Comparison of ENCODE assay signal across 18 cellular contexts in genomic region chr12:120500577-120500976, GRCh38. TPM values are rescaled to one million over a fixed set of nuclear protein-coding genes. Genes with fewer than 3 reads are reported as not detected.
DNase-seq lines count a peak whose midpoint lies in the region; ATAC-seq and TF ChIP-seq lines count a peak whose summit lies in the region.
"Had no signal": no experiment of that assay in that cellular context is flagged by ENCODE, and none has a peak within 500 bp of the region (broad histone marks: within the 10 kb centered on the region; RNA-seq: fewer than 3 reads in every experiment).

No MANE protein-coding gene starts in this region.

- no peaks in the 10 kb centered on the region for H3K27me3 Mint-ChIP-seq in activated CD8-positive, alpha-beta memory T cell treated with anti-CD3 and anti-CD28 coated beads, Interleukin-2, amount 10 ng/mL, durations not matched to agents 7 days and 5 days
- no peaks in the 10 kb centered on the region for H3K27me3 Mint-ChIP-seq in stimulated activated memory B cell treated with anti-CD40 and anti-IgM and Interleukin-4, amounts not matched to agents 10 μg/mL and 1 μg/mL and 100 μg/mL, for 72 hours

- CTCF ChIA-PET in activated CD8-positive, alpha-beta memory T cell treated with anti-CD3 and anti-CD28 coated beads, Interleukin-2, amount 10 ng/mL, durations not matched to agents 7 days and 5 days (lab: Charles Lee): interaction anchor here (0.9 to 1.8 kb wide), 3 partner anchors 9 to 30 kb away, joined by 3 to 6 read pairs (median 5); no protein-coding TSS in a partner anchor
- CTCF ChIA-PET in A673 (lab: Charles Lee): no interaction called here

- H3K4me3 ChIP-seq in fibroblast of villous mesenchyme (ENCODE audit: low read depth, low read length) (no peak overlapping the region), A673 (ENCODE audit: low read depth, low read length, poor library complexity, severe bottlenecking) (no peak overlapping the region)
- H3K4me3 ChIP-seq: A549, breast epithelium, sigmoid colon, upper lobe of right lung had no signal

- peaks cover 43% of the 10 kb centered on the region for H3K36me3 ChIP-seq in A673 (ENCODE audit: insufficient read depth, low read length, poor library complexity, severe bottlenecking)
- H3K36me3 ChIP-seq: breast epithelium had no signal

- DNase-seq in activated CD8-positive, alpha-beta memory T cell treated with anti-CD3 and anti-CD28 coated beads, Interleukin-2, amount 10 ng/mL, durations not matched to agents 7 days and 5 days: no peak
- no peak for DNase-seq in activated CD8-positive, alpha-beta memory T cell treated with anti-CD3 and anti-CD28 coated beads for 24 hours
- peak; percentile 13 for DNase-seq in astrocyte of the hippocampus (ENCODE audit: low read depth, low spot score)
- DNase-seq in fibroblast of villous mesenchyme (ENCODE audit: low read depth): peak; percentile 4
- DNase-seq in glomerular visceral epithelial cell (ENCODE audit: extremely low spot score): no peak
- DNase-seq in erythroblast (lab: John Stamatoyannopoulos, UW): no peak
- DNase-seq in A673 (ENCODE audit: low spot score): no peak
- DNase-seq: activated naive CD4-positive, alpha-beta T cell treated with Interleukin-2 at 50 U/mL for 16 hours; endodermal cell; islet precursor cell; NCI-H1092; sigmoid colon; stimulated activated CD4-positive, alpha-beta T cell treated with anti-CD3 and anti-CD28 coated beads, Interleukin-4, amount 100 ng/mL, for 1 hour; upper lobe of right lung had no signal

- POLR2A ChIA-PET in A673 (lab: Charles Lee; ENCODE audit: low non-redundant PET): no interaction called here

- no peak overlapping the region for H3K4me3 Mint-ChIP-seq in activated CD8-positive, alpha-beta memory T cell treated with anti-CD3 and anti-CD28 coated beads, Interleukin-2, amount 10 ng/mL, durations not matched to agents 7 days and 5 days
- no peak overlapping the region for H3K4me3 Mint-ChIP-seq in stimulated activated memory B cell treated with anti-CD40 and anti-IgM and Interleukin-4, amounts not matched to agents 10 μg/mL and 1 μg/mL and 100 μg/mL, for 72 hours
- H3K4me3 Mint-ChIP-seq: endodermal cell had no signal

- H3K9me3 ChIP-seq in A673 (ENCODE audit: low read depth, low read length, poor library complexity, severe bottlenecking): no peaks in the 10 kb centered on the region
- H3K9me3 ChIP-seq: A549, breast epithelium, neutrophil, sigmoid colon, upper lobe of right lung had no signal

- ATAC-seq in activated CD8-positive, alpha-beta memory T cell treated with anti-CD3 and anti-CD28 coated beads, Interleukin-2, amount 10 ng/mL, durations not matched to agents 7 days and 5 days: no peak
- no peak for ATAC-seq in stimulated activated memory B cell treated with anti-CD40 and anti-IgM and Interleukin-4, amounts not matched to agents 10 μg/mL and 1 μg/mL and 100 μg/mL, for 72 hours
- ATAC-seq: A549, upper lobe of right lung had no signal

- intact Hi-C loops in A673 (cut with micrococcal nuclease; ENCODE audit: unreplicated experiment): no loop called here

- TF ChIP-seq CTCF in fibroblast of villous mesenchyme (IDR thresholded peaks at IDR 0.05; ENCODE audit: insufficient read depth, low read depth, low read length) (no peak), A673 (conservative IDR thresholded peaks at IDR 0.05; ENCODE audit: low read depth, low read length) (no peak)

- H3K27ac ChIP-seq in A673 (ENCODE audit: low read depth, low read length, poor library complexity, severe bottlenecking): no peak overlapping the region
- H3K27ac ChIP-seq: A549, breast epithelium, neutrophil, upper lobe of right lung had no signal

- no TSS peak for BruUV-seq in A673 (replicated peaks; lab: Mats Ljungman, UMichigan)

- H3K4me1 Mint-ChIP-seq in activated CD8-positive, alpha-beta memory T cell treated with anti-CD3 and anti-CD28 coated beads, Interleukin-2, amount 10 ng/mL, durations not matched to agents 7 days and 5 days: peaks cover 23% of the 10 kb centered on the region
- peaks cover 25% of the 10 kb centered on the region for H3K4me1 Mint-ChIP-seq in stimulated activated memory B cell treated with anti-CD40 and anti-IgM and Interleukin-4, amounts not matched to agents 10 μg/mL and 1 μg/mL and 100 μg/mL, for 72 hours

- H3K36me3 Mint-ChIP-seq in activated CD8-positive, alpha-beta memory T cell treated with anti-CD3 and anti-CD28 coated beads, Interleukin-2, amount 10 ng/mL, durations not matched to agents 7 days and 5 days: peaks cover 28% of the 10 kb centered on the region
- H3K36me3 Mint-ChIP-seq in stimulated activated memory B cell treated with anti-CD40 and anti-IgM and Interleukin-4, amounts not matched to agents 10 μg/mL and 1 μg/mL and 100 μg/mL, for 72 hours: peaks cover 49% of the 10 kb centered on the region

- peak overlapping the region; percentile 40 for H3K27ac Mint-ChIP-seq in activated CD8-positive, alpha-beta memory T cell treated with anti-CD3 and anti-CD28 coated beads, Interleukin-2, amount 10 ng/mL, durations not matched to agents 7 days and 5 days
- peak overlapping the region; percentile 37 for H3K27ac Mint-ChIP-seq in stimulated activated memory B cell treated with anti-CD40 and anti-IgM and Interleukin-4, amounts not matched to agents 10 μg/mL and 1 μg/mL and 100 μg/mL, for 72 hours
- H3K27ac Mint-ChIP-seq: endodermal cell had no signal

- H3K27me3 ChIP-seq in A673 (replicated peaks; ENCODE audit: insufficient read depth, low read depth, low read length, poor library complexity): no peaks in the 10 kb centered on the region
- H3K27me3 ChIP-seq: breast epithelium, neutrophil, sigmoid colon, upper lobe of right lung had no signal

- H3K4me1 ChIP-seq in A673 (ENCODE audit: insufficient read depth, low read length, poor library complexity, severe bottlenecking): peaks cover 9% of the 10 kb centered on the region

- no peaks in the 10 kb centered on the region for H3K9me3 Mint-ChIP-seq in activated CD8-positive, alpha-beta memory T cell treated with anti-CD3 and anti-CD28 coated beads, Interleukin-2, amount 10 ng/mL, durations not matched to agents 7 days and 5 days (ENCODE audit: low read depth)
- H3K9me3 Mint-ChIP-seq in stimulated activated memory B cell treated with anti-CD40 and anti-IgM and Interleukin-4, amounts not matched to agents 10 μg/mL and 1 μg/mL and 100 μg/mL, for 72 hours: no peaks in the 10 kb centered on the region
- H3K9me3 Mint-ChIP-seq: endodermal cell had no signal

- TF ChIP-seq POLR2A in erythroblast (IDR thresholded peaks at IDR 0.05; ENCODE audit: low read length): no peak

RNA-seq across cellular contexts. Expression of gene DYNLL1, which starts 4.7 kb away (rescaled TPM):
- total RNA-seq in activated CD8-positive, alpha-beta memory T cell treated with anti-CD3 and anti-CD28 coated beads, Interleukin-2, amount 10 ng/mL, durations not matched to agents 7 days and 5 days: 100 to 1,000 TPM; 190 to 264 TPM
- total RNA-seq in fibroblast of villous mesenchyme (206 and 280 TPM in 2 replicates), A673 (2021) (546 and 617 TPM in 2 replicates)

RNA-seq across cellular contexts. Expression of gene COQ5, which starts 28.4 kb away (rescaled TPM):
- total RNA-seq in activated CD8-positive, alpha-beta memory T cell treated with anti-CD3 and anti-CD28 coated beads, Interleukin-2, amount 10 ng/mL, durations not matched to agents 7 days and 5 days: 10 to 100 TPM; 26.4 to 34.0 TPM
- 18.4 and 29.8 TPM in 2 replicates for total RNA-seq in fibroblast of villous mesenchyme
- 36.5 and 40.4 TPM in 2 replicates for total RNA-seq in A673 (2021)

RNA-seq across cellular contexts. Expression of gene SRSF9, which starts 31.0 kb away (rescaled TPM):
- 100 to 1,000 TPM; 195 to 240 TPM for total RNA-seq in activated CD8-positive, alpha-beta memory T cell treated with anti-CD3 and anti-CD28 coated beads, Interleukin-2, amount 10 ng/mL, durations not matched to agents 7 days and 5 days
- total RNA-seq in fibroblast of villous mesenchyme (148 and 192 TPM in 2 replicates), A673 (2021) (308 and 328 TPM in 2 replicates)

RNA-seq across cellular contexts. Expression of gene RNF10, which starts 33.6 kb away (rescaled TPM):
- total RNA-seq in activated CD8-positive, alpha-beta memory T cell treated with anti-CD3 and anti-CD28 coated beads, Interleukin-2, amount 10 ng/mL, durations not matched to agents 7 days and 5 days: 100 to 1,000 TPM; 209 to 217 TPM
- total RNA-seq in fibroblast of villous mesenchyme (127 and 175 TPM in 2 replicates), A673 (2021) (225 and 240 TPM in 2 replicates)

RNA-seq across cellular contexts. Expression of gene GATC, which starts 54.3 kb away (rescaled TPM):
- 10 to 100 TPM; 25.3 to 32.7 TPM for total RNA-seq in activated CD8-positive, alpha-beta memory T cell treated with anti-CD3 and anti-CD28 coated beads, Interleukin-2, amount 10 ng/mL, durations not matched to agents 7 days and 5 days
- total RNA-seq in fibroblast of villous mesenchyme: 13.5 and 20.7 TPM in 2 replicates
- total RNA-seq in A673 (2021): 40.2 and 42.4 TPM in 2 replicates

Comparison
In these comparisons a context has a peak if more than half of its experiments do, and no peak if none do; other contexts are left out.
1. DNase-seq: peak in astrocyte of the hippocampus (single experiment) and fibroblast of villous mesenchyme (single experiment); none in activated CD8-positive, alpha-beta memory T cell treated with anti-CD3 and anti-CD28 coated beads, Interleukin-2, amount 10 ng/mL, durations not matched to agents 7 days and 5 days (single experiment), activated CD8-positive, alpha-beta memory T cell treated with anti-CD3 and anti-CD28 coated beads for 24 hours (single experiment), glomerular visceral epithelial cell (single experiment), erythroblast (0 of 2) and A673 (single experiment).